Comparison of ENCODE assay signal across 8 cellular contexts in genomic region chr6:41462980-41463930, GRCh38.
A peak's percentile ranks its signal among the peaks of the same experiment; 100 is the strongest.
DNase-seq lines count a peak whose midpoint lies in the region; ATAC-seq and TF ChIP-seq lines count a peak whose summit lies in the region.

No MANE protein-coding gene starts in this region.

- DNase-seq in NCI-H524 treated with DMSO at 0.1 percent for 48 hours (lab: John Stamatoyannopoulos, UW) = peak; percentile 81
- DNase-seq in chondrocyte (ENCODE audit: low spot score) = no peak
- peak; percentile 74 for DNase-seq in lung (ENCODE audit: low spot score)
- peak; percentile 75 to 81 for DNase-seq in uterus

- no peaks in the 10 kb centered on the region for H3K36me3 Mint-ChIP-seq in chondrocyte (ENCODE audit: low read depth)

- H3K4me1 ChIP-seq in lung (ENCODE audit: control insufficient read depth in 2 of 2, insufficient read depth in 2 of 2, low read length in 2 of 2) = no peaks in the 10 kb centered on the region
- no peaks in the 10 kb centered on the region for H3K4me1 ChIP-seq in uterus

- no peak overlapping the region for H3K4me3 ChIP-seq in lung
- no peak overlapping the region for H3K4me3 ChIP-seq in uterus

- H3K36me3 ChIP-seq in lung (ENCODE audit: control insufficient read depth in 2 of 2, insufficient read depth in 2 of 2, low read length in 2 of 2) (no peaks in the 10 kb centered on the region), uterus (no peaks in the 10 kb centered on the region)

- H3K4me1 Mint-ChIP-seq in chondrocyte (ENCODE audit: low read depth) = peaks cover 3% of the 10 kb centered on the region

- no peak for TF ChIP-seq POLR2A in uterus (IDR thresholded peaks at IDR 0.05)

- peak; percentile 85 for ATAC-seq in lung (ENCODE audit: insufficient read depth, low FRiP score)
- no peak for ATAC-seq in HG03460 (IDR thresholded peaks at IDR 0.05; ENCODE audit: unreplicated experiment)
- ATAC-seq in HG03045 (IDR thresholded peaks at IDR 0.05; ENCODE audit: unreplicated experiment) = no peak

- intact Hi-C loops in uterus (cut with DNase I; ENCODE audit: low total_unique reads) = loop anchor here (10.0 kb wide), 1 partner anchor 222 kb away; no protein-coding TSS in a partner anchor

- H3K4me3 Mint-ChIP-seq in chondrocyte (ENCODE audit: unreplicated experiment) = no peak overlapping the region

- no peaks in the 10 kb centered on the region for H3K9me3 Mint-ChIP-seq in chondrocyte (ENCODE audit: low read depth)

- H3K27me3 Mint-ChIP-seq in chondrocyte (ENCODE audit: low read depth) = peaks cover 6% of the 10 kb centered on the region

- H3K27ac Mint-ChIP-seq in chondrocyte (ENCODE audit: unreplicated experiment) = no peak overlapping the region

- TF ChIP-seq CTCF in 22Rv1 (IDR thresholded peaks at IDR 0.05) = peak; percentile 47
- TF ChIP-seq CTCF in GM12874 (IDR thresholded peaks at IDR 0.05; ENCODE audit: insufficient read depth, low read depth, low read length) = peak; percentile 72
- TF ChIP-seq CTCF in chondrocyte (IDR thresholded peaks at IDR 0.05) = peak; percentile 75
- TF ChIP-seq CTCF in lung (IDR thresholded peaks at IDR 0.05; ENCODE audit: control extremely low read depth, extremely low read depth) = peak; percentile 56
- TF ChIP-seq CTCF in uterus (IDR thresholded peaks at IDR 0.05) = peak; percentile 74 to 83 (median 77)

- 42 to 51% methylated on average over 13 of the region's 13 CpGs for WGBS in lung, 2 donors

- H3K27ac ChIP-seq in 22Rv1 (no peak overlapping the region), lung (ENCODE audit: low read depth in 1 of 2, low read length in 1 of 2) (no peak overlapping the region), uterus (no peak overlapping the region)

- H3K27me3 ChIP-seq in lung (ENCODE audit: control insufficient read depth, insufficient read depth) (no peaks in the 10 kb centered on the region), uterus (no peaks in the 10 kb centered on the region)

- H3K9me3 ChIP-seq in lung (ENCODE audit: control insufficient read depth in 2 of 2, insufficient read depth in 1 of 2, low read length in 1 of 2) (no peaks in the 10 kb centered on the region), uterus (no peaks in the 10 kb centered on the region)
